In genomic region chr2:129565710-129566109, GRCh38 we compare ENCODE assay signal across 1 cellular context.
TF ChIP-seq lines count a peak whose summit lies in the region.

No MANE protein-coding gene starts in this region.

TF ChIP-seq in GM23338, 12 proteins besides CTCF, POLR2A, EP300 and RAD21 (continued from another document):
- TF ChIP-seq ZNF462 (CRISPR knock-in tag; IDR thresholded peaks at IDR 0.05): 0 out of 2 replicates have a peak, but pooled peaks have one; percentile 27
